In the genomic region with DNA sequence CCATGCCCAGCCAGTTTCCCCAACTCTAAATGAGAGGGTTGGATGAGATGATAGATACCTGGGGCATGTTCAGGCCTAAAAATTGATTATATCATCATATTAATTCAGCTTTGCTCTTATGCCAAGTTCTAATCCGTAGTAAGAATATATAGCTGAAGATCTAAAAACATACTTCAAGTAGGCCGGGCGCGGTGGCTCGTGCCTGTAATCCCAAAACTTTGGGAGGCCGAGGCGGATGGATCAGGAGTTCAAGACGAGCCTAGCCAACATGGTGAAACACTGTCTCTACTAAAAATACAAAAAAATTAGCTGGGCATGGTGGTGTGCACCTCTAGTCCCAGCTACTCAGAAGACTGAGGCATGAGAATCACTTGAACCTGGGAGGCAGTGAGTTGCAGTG, we compare ENCODE assay signal across 42 cellular contexts. TPM values are rescaled to one million over a fixed set of nuclear protein-coding genes. Genes with fewer than 3 reads are reported as not detected.
"Had no signal": no experiment of that assay in that cellular context is flagged by ENCODE, and none has a peak within 500 bp of the region (broad histone marks: within the 10 kb centered on the region; RNA-seq: fewer than 3 reads in every experiment).

No MANE protein-coding gene starts in this region.

- H3K36me3 ChIP-seq: adrenal gland, ascending aorta, brain microvascular endothelial cell, breast epithelium, cardiac muscle cell had no signal

- H3K9me3 ChIP-seq: adrenal gland, ascending aorta, body of pancreas, breast epithelium had no signal

- H3K27me3 ChIP-seq: adrenal gland, ascending aorta, body of pancreas, brain microvascular endothelial cell, breast epithelium, cardiac muscle cell had no signal

- H3K9me3 Mint-ChIP-seq: activated naive CD4-positive, alpha-beta T cell treated with anti-CD3 and anti-CD28 coated beads for 36 hours; activated naive CD4-positive, alpha-beta T cell treated with anti-CD3 and anti-CD28 coated beads, Interleukin-2, amount 10 ng/mL, durations not matched to agents 7 days and 5 days; activated naive CD4-positive, alpha-beta T cell treated with anti-CD3 and anti-CD28 coated beads, Interleukin-2, amount 50 U/mL, for 24 hours; activated naive CD4-positive, alpha-beta T cell treated with anti-CD3 and anti-CD28 coated beads, Interleukin-2, amount 50 U/mL, for 72 hours; activated naive CD8-positive, alpha-beta T cell treated with anti-CD3 and anti-CD28 coated beads for 36 hours; activated naive CD8-positive, alpha-beta T cell treated with anti-CD3 and anti-CD28 coated beads, Interleukin-2, amount 50 U/mL, for 24 hours; activated T-cell treated with anti-CD3 and anti-CD28 coated beads, Interleukin-2, amount 50 U/mL, for 24 hours; activated T-cell treated with anti-CD3 and anti-CD28 coated beads, Interleukin-2, amount 50 U/mL, for 4 hours; activated T-cell treated with anti-CD3 and anti-CD28 coated beads, Interleukin-2, amount 50 U/mL, for 72 hours; activated T-helper 1 cell treated with anti-CD3 and anti-CD28 coated beads, Interleukin-12 subunit alpha, Interleukin-12 subunit beta, Interleukin-2, Interleukin-4 antibody, amounts not matched to agents 30 ng/mL and 10 ng/mL and 1 ng/mL, durations not matched to agents 14 hours and 24 hours and 36 hours; activated T-helper 17 cell treated with anti-CD3 and anti-CD28 coated beads, Interleukin-2, amount 50 U/mL, for 72 hours; activated T-helper 2 cell treated with anti-CD3 and anti-CD28 coated beads, Interferon-gamma antibody, Interleukin-2, Interleukin-4, amounts not matched to agents 10 μg/mL and 5 μg/mL and 100 μg/mL, durations not matched to agents 14 hours and 24 hours and 36 hours; central memory CD8-positive, alpha-beta T cell had no signal

- H3K27ac Mint-ChIP-seq: activated naive CD4-positive, alpha-beta T cell treated with anti-CD3 and anti-CD28 coated beads for 36 hours; activated naive CD4-positive, alpha-beta T cell treated with anti-CD3 and anti-CD28 coated beads, Interleukin-2, amount 10 ng/mL, durations not matched to agents 7 days and 5 days; activated naive CD4-positive, alpha-beta T cell treated with anti-CD3 and anti-CD28 coated beads, Interleukin-2, amount 50 U/mL, for 24 hours; activated naive CD4-positive, alpha-beta T cell treated with anti-CD3 and anti-CD28 coated beads, Interleukin-2, amount 50 U/mL, for 72 hours; activated naive CD8-positive, alpha-beta T cell; activated naive CD8-positive, alpha-beta T cell treated with anti-CD3 and anti-CD28 coated beads for 36 hours; activated naive CD8-positive, alpha-beta T cell treated with anti-CD3 and anti-CD28 coated beads, Interleukin-2, amount 10 ng/mL, durations not matched to agents 7 days and 5 days; activated naive CD8-positive, alpha-beta T cell treated with anti-CD3 and anti-CD28 coated beads, Interleukin-2, amount 50 U/mL, for 24 hours; activated T-cell treated with anti-CD3 and anti-CD28 coated beads, Interleukin-2, amount 50 U/mL, for 24 hours; activated T-cell treated with anti-CD3 and anti-CD28 coated beads, Interleukin-2, amount 50 U/mL, for 72 hours; activated T-helper 1 cell treated with anti-CD3 and anti-CD28 coated beads, Interleukin-12 subunit alpha, Interleukin-12 subunit beta, Interleukin-2, Interleukin-4 antibody, amounts not matched to agents 30 ng/mL and 10 ng/mL and 1 ng/mL, durations not matched to agents 14 hours and 24 hours and 36 hours; activated T-helper 17 cell treated with anti-CD3 and anti-CD28 coated beads, Interleukin-2, amount 50 U/mL, for 72 hours; activated T-helper 2 cell treated with anti-CD3 and anti-CD28 coated beads, Interferon-gamma antibody, Interleukin-2, Interleukin-4, amounts not matched to agents 10 μg/mL and 5 μg/mL and 100 μg/mL, durations not matched to agents 14 hours and 24 hours and 36 hours; brain had no signal

- H3K4me3 ChIP-seq: adrenal gland, ascending aorta, body of pancreas, breast epithelium, cardiac muscle cell had no signal

- H3K36me3 Mint-ChIP-seq: activated naive CD4-positive, alpha-beta T cell treated with anti-CD3 and anti-CD28 coated beads, Interleukin-2, amount 10 ng/mL, durations not matched to agents 7 days and 5 days; activated naive CD4-positive, alpha-beta T cell treated with anti-CD3 and anti-CD28 coated beads, Interleukin-2, amount 50 U/mL, for 24 hours; activated naive CD4-positive, alpha-beta T cell treated with anti-CD3 and anti-CD28 coated beads, Interleukin-2, amount 50 U/mL, for 72 hours; activated naive CD8-positive, alpha-beta T cell; activated naive CD8-positive, alpha-beta T cell treated with anti-CD3 and anti-CD28 coated beads for 36 hours; activated naive CD8-positive, alpha-beta T cell treated with anti-CD3 and anti-CD28 coated beads, Interleukin-2, amount 10 ng/mL, durations not matched to agents 7 days and 5 days; brain had no signal

- H3K4me3 Mint-ChIP-seq: activated naive CD4-positive, alpha-beta T cell treated with anti-CD3 and anti-CD28 coated beads for 36 hours; activated naive CD4-positive, alpha-beta T cell treated with anti-CD3 and anti-CD28 coated beads, Interleukin-2, amount 10 ng/mL, durations not matched to agents 7 days and 5 days; activated naive CD4-positive, alpha-beta T cell treated with anti-CD3 and anti-CD28 coated beads, Interleukin-2, amount 50 U/mL, for 24 hours; activated naive CD8-positive, alpha-beta T cell; activated naive CD8-positive, alpha-beta T cell treated with anti-CD3 and anti-CD28 coated beads for 36 hours; activated naive CD8-positive, alpha-beta T cell treated with anti-CD3 and anti-CD28 coated beads, Interleukin-2, amount 10 ng/mL, durations not matched to agents 7 days and 5 days; activated naive CD8-positive, alpha-beta T cell treated with anti-CD3 and anti-CD28 coated beads, Interleukin-2, amount 50 U/mL, for 24 hours; activated T-cell treated with anti-CD3 and anti-CD28 coated beads, Interleukin-2, amount 50 U/mL, for 24 hours; activated T-cell treated with anti-CD3 and anti-CD28 coated beads, Interleukin-2, amount 50 U/mL, for 4 hours; activated T-cell treated with anti-CD3 and anti-CD28 coated beads, Interleukin-2, amount 50 U/mL, for 72 hours; activated T-helper 1 cell treated with anti-CD3 and anti-CD28 coated beads, Interleukin-12 subunit alpha, Interleukin-12 subunit beta, Interleukin-2, Interleukin-4 antibody, amounts not matched to agents 30 ng/mL and 10 ng/mL and 1 ng/mL, durations not matched to agents 14 hours and 24 hours and 36 hours; activated T-helper 17 cell treated with anti-CD3 and anti-CD28 coated beads, Interleukin-2, amount 50 U/mL, for 72 hours; brain; central memory CD8-positive, alpha-beta T cell had no signal

- H3K27ac ChIP-seq: adrenal gland, ascending aorta, body of pancreas, brain microvascular endothelial cell, breast epithelium, cardiac muscle cell had no signal

- DNase-seq: activated effector memory CD4-positive, alpha-beta T cell treated with anti-CD3 and anti-CD28 coated beads, Interleukin-2, amount 50 U/mL, for 16 hours; activated effector memory CD4-positive, alpha-beta T cell treated with Interleukin-2 at 50 U/mL for 16 hours; activated gamma-delta T cell; activated gamma-delta T cell treated with Interleukin-2 at 50 U/mL for 16 hours; activated naive CD4-positive, alpha-beta T cell; activated naive CD4-positive, alpha-beta T cell treated with anti-CD3 and anti-CD28 coated beads for 36 hours; activated naive CD4-positive, alpha-beta T cell treated with anti-CD3 and anti-CD28 coated beads, Interleukin-2, amount 10 ng/mL, durations not matched to agents 7 days and 5 days; activated naive CD4-positive, alpha-beta T cell treated with anti-CD3 and anti-CD28 coated beads, Interleukin-2, amount 50 U/mL, for 16 hours; activated naive CD4-positive, alpha-beta T cell treated with Interleukin-2 at 50 U/mL for 16 hours; activated naive CD8-positive, alpha-beta T cell treated with anti-CD3 and anti-CD28 coated beads for 36 hours; activated naive CD8-positive, alpha-beta T cell treated with anti-CD3 and anti-CD28 coated beads, Interleukin-2, amount 10 ng/mL, durations not matched to agents 7 days and 5 days; activated naive CD8-positive, alpha-beta T cell treated with anti-CD3 and anti-CD28 coated beads, Interleukin-2, amount 50 U/mL, for 24 hours; activated T-cell treated with anti-CD3 and anti-CD28 coated beads for 4 hours; activated T-cell treated with anti-CD3 and anti-CD28 coated beads, Interleukin-2, amount 50 U/mL, for 1 hour; activated T-cell treated with anti-CD3 and anti-CD28 coated beads, Interleukin-2, amount 50 U/mL, for 24 hours; activated T-cell treated with anti-CD3 and anti-CD28 coated beads, Interleukin-2, amount 50 U/mL, for 4 hours; activated T-cell treated with anti-CD3 and anti-CD28 coated beads, Interleukin-2, amount 50 U/mL, for 48 hours; activated T-cell treated with anti-CD3 and anti-CD28 coated beads, Interleukin-2, amount 50 U/mL, for 72 hours; adrenal gland; amniotic stem cell; amygdala; anterior cingulate cortex; body of pancreas; brain microvascular endothelial cell; caudate nucleus; central memory CD4-positive, alpha-beta T cell; cerebellar nuclear complex had no signal

- H3K27me3 Mint-ChIP-seq: activated naive CD4-positive, alpha-beta T cell treated with anti-CD3 and anti-CD28 coated beads, Interleukin-2, amount 50 U/mL, for 24 hours; activated naive CD8-positive, alpha-beta T cell treated with anti-CD3 and anti-CD28 coated beads for 36 hours had no signal

- H3K4me1 ChIP-seq: adrenal gland, body of pancreas, breast epithelium had no signal

- ATAC-seq: activated naive CD4-positive, alpha-beta T cell treated with anti-CD3 and anti-CD28 coated beads, Interleukin-2, amount 50 U/mL, for 72 hours; activated naive CD8-positive, alpha-beta T cell treated with anti-CD3 and anti-CD28 coated beads, Interleukin-2, amount 50 U/mL, for 24 hours; activated T-cell treated with anti-CD3 and anti-CD28 coated beads, Interleukin-2, amount 50 U/mL, for 4 hours; activated T-cell treated with anti-CD3 and anti-CD28 coated beads, Interleukin-2, amount 50 U/mL, for 72 hours; activated T-helper 17 cell treated with anti-CD3 and anti-CD28 coated beads, Interleukin-2, amount 50 U/mL, for 72 hours; body of pancreas had no signal

- H3K4me1 Mint-ChIP-seq: activated naive CD4-positive, alpha-beta T cell treated with anti-CD3 and anti-CD28 coated beads, Interleukin-2, amount 10 ng/mL, durations not matched to agents 7 days and 5 days; activated naive CD4-positive, alpha-beta T cell treated with anti-CD3 and anti-CD28 coated beads, Interleukin-2, amount 50 U/mL, for 24 hours; activated naive CD8-positive, alpha-beta T cell treated with anti-CD3 and anti-CD28 coated beads for 36 hours; activated naive CD8-positive, alpha-beta T cell treated with anti-CD3 and anti-CD28 coated beads, Interleukin-2, amount 10 ng/mL, durations not matched to agents 7 days and 5 days; activated naive CD8-positive, alpha-beta T cell treated with anti-CD3 and anti-CD28 coated beads, Interleukin-2, amount 50 U/mL, for 24 hours; activated T-helper 17 cell treated with anti-CD3 and anti-CD28 coated beads, Interleukin-2, amount 50 U/mL, for 72 hours; brain; central memory CD8-positive, alpha-beta T cell had no signal

RNA-seq across cellular contexts. Expression of gene PLA2G10, which starts 12.0 kb away (rescaled TPM):
- total RNA-seq: activated naive CD4-positive, alpha-beta T cell treated with anti-CD3 and anti-CD28 coated beads for 36 hours; activated naive CD4-positive, alpha-beta T cell treated with anti-CD3 and anti-CD28 coated beads, Interleukin-2, amount 50 U/mL, for 72 hours; activated naive CD8-positive, alpha-beta T cell treated with anti-CD3 and anti-CD28 coated beads for 36 hours; activated naive CD8-positive, alpha-beta T cell treated with anti-CD3 and anti-CD28 coated beads, Interleukin-2, amount 10 ng/mL, durations not matched to agents 7 days and 5 days; activated T-cell treated with anti-CD3 and anti-CD28 coated beads, Interleukin-2, amount 50 U/mL, for 4 hours; activated T-cell treated with anti-CD3 and anti-CD28 coated beads, Interleukin-2, amount 50 U/mL, for 72 hours; activated T-helper 1 cell treated with anti-CD3 and anti-CD28 coated beads, Interleukin-12 subunit alpha, Interleukin-12 subunit beta, Interleukin-2, Interleukin-4 antibody, amounts not matched to agents 30 ng/mL and 10 ng/mL and 1 ng/mL, durations not matched to agents 14 hours and 24 hours and 36 hours; activated T-helper 17 cell treated with anti-CD3 and anti-CD28 coated beads, Interleukin-2, amount 50 U/mL, for 72 hours; activated T-helper 2 cell treated with anti-CD3 and anti-CD28 coated beads, Interferon-gamma antibody, Interleukin-2, Interleukin-4, amounts not matched to agents 10 μg/mL and 5 μg/mL and 100 μg/mL, durations not matched to agents 14 hours and 24 hours and 36 hours; adrenal gland; aorta; ascending aorta; astrocyte; breast epithelium; bronchial epithelial cell; cardiac muscle cell; cardiac septum had no signal

RNA-seq across cellular contexts. Expression of gene NPIPA3, which starts 21.1 kb away (rescaled TPM):
- total RNA-seq: ascending aorta, body of pancreas had no signal
